In genomic region chr22:20318043-20318688, GRCh38 we compare ENCODE assay signal across 8 cellular contexts. TPM values are rescaled to one million over a fixed set of nuclear protein-coding genes. Genes with fewer than 3 reads are reported as not detected.
DNase-seq lines count a peak whose midpoint lies in the region; ATAC-seq and TF ChIP-seq lines count a peak whose summit lies in the region.
"Not testable (repeated sequence)": the region's sequence is repeated elsewhere in the genome, so short reads cannot be mapped to it uniquely, and the experiment has no call there.

No MANE protein-coding gene starts in this region.

- H3K27ac Mint-ChIP-seq in H9; activated CD4-positive, alpha-beta T cell treated with anti-CD3 and anti-CD28 coated beads, Interleukin-2, amount 10 ng/mL, durations not matched to agents 7 days and 5 days; stimulated activated memory B cell treated with anti-CD40 and anti-IgM and Interleukin-4, amounts not matched to agents 10 μg/mL and 1 μg/mL and 100 μg/mL, for 72 hours: not testable (repeated sequence)
- peak overlapping the region; percentile 22 for H3K27ac Mint-ChIP-seq in activated naive CD8-positive, alpha-beta T cell
- H3K27ac Mint-ChIP-seq in naive thymus-derived CD4-positive, alpha-beta T cell: peak overlapping the region in 6 of 9 donors; percentile 41 to 71 (median 50)

- CTCF ChIA-PET in activated CD4-positive, alpha-beta T cell treated with anti-CD3 and anti-CD28 coated beads, Interleukin-2, amount 10 ng/mL, durations not matched to agents 7 days and 5 days (lab: Charles Lee); naive thymus-derived CD4-positive, alpha-beta T cell (lab: Charles Lee): not testable (repeated sequence)

- not testable (repeated sequence) for H3K23me2 ChIP-seq in H9 (ENCODE audit: insufficient read length, low read depth, low read length, poor library complexity, severe bottlenecking)

- not testable (repeated sequence) for H3F3A ChIP-seq in OCI-LY1 (ENCODE audit: insufficient read depth, low read length)

- not testable (repeated sequence) for H2BK5ac ChIP-seq in H9 (ENCODE audit: insufficient read length, low read length)

- H2BK15ac ChIP-seq in H9 (ENCODE audit: low read depth, low read length): not testable (repeated sequence)

- not testable (repeated sequence) for H3K9ac ChIP-seq in BLaER1; H9 (ENCODE audit: extremely low read depth, insufficient read length, low read length); OCI-LY1 (ENCODE audit: low read length)

- not testable (repeated sequence) for H3K36me3 Mint-ChIP-seq in H9 (ENCODE audit: insufficient read depth in 1 of 3, low read depth in 3 of 3); activated CD4-positive, alpha-beta T cell treated with anti-CD3 and anti-CD28 coated beads, Interleukin-2, amount 10 ng/mL, durations not matched to agents 7 days and 5 days (ENCODE audit: low read depth); activated naive CD8-positive, alpha-beta T cell; naive thymus-derived CD4-positive, alpha-beta T cell; stimulated activated memory B cell treated with anti-CD40 and anti-IgM and Interleukin-4, amounts not matched to agents 10 μg/mL and 1 μg/mL and 100 μg/mL, for 72 hours

- H3K4me3 ChIP-seq in BLaER1; OCI-LY1 (ENCODE audit: low read depth, low read length, poor library complexity, severe bottlenecking); esophagus muscularis mucosa; naive thymus-derived CD4-positive, alpha-beta T cell (ENCODE audit: low read length): not testable (repeated sequence)

- not testable (repeated sequence) for H3K27me3 ChIP-seq in BLaER1; H9 (ENCODE audit: insufficient read depth, low read length); OCI-LY1 (ENCODE audit: insufficient read depth, low read length); esophagus muscularis mucosa; naive thymus-derived CD4-positive, alpha-beta T cell (ENCODE audit: control insufficient read depth in 2 of 2, insufficient read depth in 2 of 2, low read length in 2 of 2)

- H3K4me3 Mint-ChIP-seq in H9: peak overlapping the region; percentile 15 to 30; a peak in 3 of 5 replicates
- peak overlapping the region; percentile 97 for H3K4me3 Mint-ChIP-seq in activated CD4-positive, alpha-beta T cell treated with anti-CD3 and anti-CD28 coated beads, Interleukin-2, amount 10 ng/mL, durations not matched to agents 7 days and 5 days
- peak overlapping the region; percentile 92 for H3K4me3 Mint-ChIP-seq in activated naive CD8-positive, alpha-beta T cell
- peak overlapping the region; percentile 71 to 98 (median 92) for H3K4me3 Mint-ChIP-seq in naive thymus-derived CD4-positive, alpha-beta T cell
- peak overlapping the region; percentile 12 for H3K4me3 Mint-ChIP-seq in stimulated activated memory B cell treated with anti-CD40 and anti-IgM and Interleukin-4, amounts not matched to agents 10 μg/mL and 1 μg/mL and 100 μg/mL, for 72 hours

- H3K56ac ChIP-seq in H9 (ENCODE audit: insufficient read length, low read depth, low read length): not testable (repeated sequence)

- H3K79me2 ChIP-seq in H9 (ENCODE audit: insufficient read depth, low read length); OCI-LY1 (ENCODE audit: insufficient read depth, low read length): not testable (repeated sequence)

- H4K8ac ChIP-seq in H9 (replicated peaks; ENCODE audit: insufficient read length, low read depth, low read length): not testable (repeated sequence)

- not testable (repeated sequence) for H3K9me2 ChIP-seq in OCI-LY1 (ENCODE audit: low read depth, low read length)

- not testable (repeated sequence) for H3K36me3 ChIP-seq in BLaER1; OCI-LY1 (ENCODE audit: insufficient read depth, low read length); naive thymus-derived CD4-positive, alpha-beta T cell (ENCODE audit: control insufficient read depth in 2 of 3, insufficient read depth in 3 of 3, low read length in 3 of 3)
- H3K36me3 ChIP-seq in esophagus muscularis mucosa: peaks cover 0 to 15% (median 9%) of the 10 kb centered on the region in 4 donors

- POLR2A ChIA-PET in activated CD4-positive, alpha-beta T cell treated with anti-CD3 and anti-CD28 coated beads, Interleukin-2, amount 10 ng/mL, durations not matched to agents 7 days and 5 days (lab: Charles Lee): not testable (repeated sequence)
- POLR2A ChIA-PET in naive thymus-derived CD4-positive, alpha-beta T cell (lab: Charles Lee): interaction anchor here (2.0 kb wide), 1 partner anchor 76 kb away, joined by 15 read pairs; the partner anchor contains the start of gene ZNF74

- not testable (repeated sequence) for H3K79me1 ChIP-seq in H9 (ENCODE audit: insufficient read depth, low read depth, low read length, poor library complexity, severe bottlenecking)

- H3K14ac ChIP-seq in H9 (ENCODE audit: insufficient read depth, low read length): not testable (repeated sequence)

- WGBS in H9 (ENCODE audit: extremely low coverage, insufficient read length, low lambda C conversion rate): no CpG with 5 or more reads among the region's 6 CpGs
- WGBS in esophagus muscularis mucosa: 54% methylated on average over 6 of the region's 6 CpGs

- not testable (repeated sequence) for TF ChIP-seq POLR2A in esophagus muscularis mucosa (IDR thresholded peaks at IDR 0.05; ENCODE audit: low read depth)

- not testable (repeated sequence) for H3K4ac ChIP-seq in H9 (ENCODE audit: low read depth, low read length)

- H3K18ac ChIP-seq in H9 (ENCODE audit: insufficient read length, low read depth, low read length): not testable (repeated sequence)

- not testable (repeated sequence) for H4K5ac ChIP-seq in H9 (ENCODE audit: insufficient read length, low read depth, low read length)

- H3K4me1 Mint-ChIP-seq in H9: peaks cover 28% of the 10 kb centered on the region in 2 experiments
- peaks cover 45% of the 10 kb centered on the region for H3K4me1 Mint-ChIP-seq in activated CD4-positive, alpha-beta T cell treated with anti-CD3 and anti-CD28 coated beads, Interleukin-2, amount 10 ng/mL, durations not matched to agents 7 days and 5 days
- H3K4me1 Mint-ChIP-seq in activated naive CD8-positive, alpha-beta T cell (ENCODE audit: low read depth): peaks cover 46% of the 10 kb centered on the region
- peaks cover 26 to 59% (median 45%) of the 10 kb centered on the region in 7 donors for H3K4me1 Mint-ChIP-seq in naive thymus-derived CD4-positive, alpha-beta T cell
- H3K4me1 Mint-ChIP-seq in stimulated activated memory B cell treated with anti-CD40 and anti-IgM and Interleukin-4, amounts not matched to agents 10 μg/mL and 1 μg/mL and 100 μg/mL, for 72 hours: peaks cover 44% of the 10 kb centered on the region

- H3K27me3 Mint-ChIP-seq in H9 (ENCODE audit: low read depth); activated CD4-positive, alpha-beta T cell treated with anti-CD3 and anti-CD28 coated beads, Interleukin-2, amount 10 ng/mL, durations not matched to agents 7 days and 5 days; activated naive CD8-positive, alpha-beta T cell; naive thymus-derived CD4-positive, alpha-beta T cell; stimulated activated memory B cell treated with anti-CD40 and anti-IgM and Interleukin-4, amounts not matched to agents 10 μg/mL and 1 μg/mL and 100 μg/mL, for 72 hours: not testable (repeated sequence)

- not testable (repeated sequence) for H4K91ac ChIP-seq in H9 (ENCODE audit: insufficient read length, low read depth, low read length)

- not testable (repeated sequence) for H2BK120ac ChIP-seq in H9 (ENCODE audit: low read depth, low read length, poor library complexity, severe bottlenecking)

- TF ChIP-seq EP300 in esophagus muscularis mucosa (IDR thresholded peaks at IDR 0.05): not testable (repeated sequence)

- intact Hi-C loops in esophagus muscularis mucosa (cut with DNase I); naive thymus-derived CD4-positive, alpha-beta T cell (cut with micrococcal nuclease): not testable (repeated sequence)

- H4K20me1 ChIP-seq in BLaER1: peaks cover 26% of the 10 kb centered on the region
- not testable (repeated sequence) for H4K20me1 ChIP-seq in H9 (ENCODE audit: control insufficient read depth, insufficient read depth, insufficient read length); OCI-LY1 (ENCODE audit: insufficient read depth, low read length)

- not testable (repeated sequence) for ATAC-seq in naive thymus-derived CD4-positive, alpha-beta T cell; stimulated activated memory B cell treated with anti-CD40 and anti-IgM and Interleukin-4, amounts not matched to agents 10 μg/mL and 1 μg/mL and 100 μg/mL, for 72 hours

- not testable (repeated sequence) for H3K27ac ChIP-seq in BLaER1; H9 (ENCODE audit: insufficient read length, low read depth, low read length); OCI-LY1 (ENCODE audit: low read depth, low read length, poor library complexity, severe bottlenecking); esophagus muscularis mucosa (replicated peaks in 1 of 4); naive thymus-derived CD4-positive, alpha-beta T cell (ENCODE audit: low read depth, low read length)

- not testable (repeated sequence) for H3K9me3 ChIP-seq in BLaER1; H9 (ENCODE audit: control insufficient read depth, low read depth, low read length); OCI-LY1 (ENCODE audit: low read length); esophagus muscularis mucosa; naive thymus-derived CD4-positive, alpha-beta T cell (ENCODE audit: control insufficient read depth in 2 of 3, low read length in 3 of 3)

- not testable (repeated sequence) for H3K9me3 Mint-ChIP-seq in H9; activated CD4-positive, alpha-beta T cell treated with anti-CD3 and anti-CD28 coated beads, Interleukin-2, amount 10 ng/mL, durations not matched to agents 7 days and 5 days; activated naive CD8-positive, alpha-beta T cell (ENCODE audit: low read depth); naive thymus-derived CD4-positive, alpha-beta T cell; stimulated activated memory B cell treated with anti-CD40 and anti-IgM and Interleukin-4, amounts not matched to agents 10 μg/mL and 1 μg/mL and 100 μg/mL, for 72 hours

- H3K23ac ChIP-seq in H9 (ENCODE audit: insufficient read length, low read depth, low read length): not testable (repeated sequence)

- not testable (repeated sequence) for H2AFZ ChIP-seq in H9 (ENCODE audit: low read length); OCI-LY1 (ENCODE audit: low read length)

- H3T11ph ChIP-seq in H9 (ENCODE audit: low read length): not testable (repeated sequence)

- DNase-seq in H9 (peak; percentile 5), esophagus muscularis mucosa (ENCODE audit: extremely low spot score) (peak; percentile 53)
- DNase-seq in activated CD4-positive, alpha-beta T cell treated with anti-CD3 and anti-CD28 coated beads, Interleukin-2, amount 10 ng/mL, durations not matched to agents 7 days and 5 days: peak; percentile 4
- DNase-seq in naive thymus-derived CD4-positive, alpha-beta T cell: peak in 2 of 9 donors; percentile 3 to 6

- H3K4me2 ChIP-seq in BLaER1 (peak overlapping the region; percentile 95), OCI-LY1 (ENCODE audit: low read length) (peak overlapping the region; percentile 68; the same call in 1 of the 2 replicates)
- not testable (repeated sequence) for H3K4me2 ChIP-seq in H9 (ENCODE audit: insufficient read depth, insufficient read length, low read length)

- H3K4me1 ChIP-seq in BLaER1: peaks cover 69% of the 10 kb centered on the region
- H3K4me1 ChIP-seq in H9 (ENCODE audit: insufficient read depth, low read length): not testable (repeated sequence)
- H3K4me1 ChIP-seq in OCI-LY1 (ENCODE audit: insufficient read depth, low read length, severe bottlenecking): peaks cover 25% of the 10 kb centered on the region
- H3K4me1 ChIP-seq in esophagus muscularis mucosa: peaks cover 35 to 60% (median 47%) of the 10 kb centered on the region in 4 donors
- peaks cover 12 to 42% of the 10 kb centered on the region in 2 donors for H3K4me1 ChIP-seq in naive thymus-derived CD4-positive, alpha-beta T cell (ENCODE audit: control insufficient read depth in 2 of 2, insufficient read depth in 2 of 2, low read length in 2 of 2)

- not testable (repeated sequence) for H2BK20ac ChIP-seq in H9 (ENCODE audit: low read depth, low read length, poor library complexity, severe bottlenecking)

- H2AK5ac ChIP-seq in H9 (ENCODE audit: insufficient read length, low read length): not testable (repeated sequence)

- TF ChIP-seq CTCF in H9 (conservative IDR thresholded peaks at IDR 0.05); OCI-LY1 (IDR thresholded peaks at IDR 0.05; ENCODE audit: low read length); esophagus muscularis mucosa (IDR thresholded peaks at IDR 0.05): not testable (repeated sequence)

- not testable (repeated sequence) for H2BK12ac ChIP-seq in H9 (ENCODE audit: insufficient read length, low read depth, low read length)

RNA-seq across cellular contexts. Expression of gene DGCR6L, which starts 1.7 kb away (rescaled TPM):
- total RNA-seq in H9 (2021): 38.6 and 40.4 TPM in 2 replicates
- 10 to 100 TPM; 60.4 to 63.1 TPM for total RNA-seq in activated CD4-positive, alpha-beta T cell treated with anti-CD3 and anti-CD28 coated beads, Interleukin-2, amount 10 ng/mL, durations not matched to agents 7 days and 5 days
- total RNA-seq in esophagus muscularis mucosa: 10 to 100 TPM; 41.5 to 73.0 (median 52.9) TPM
- total RNA-seq in naive thymus-derived CD4-positive, alpha-beta T cell: 10 to 100 TPM; 29.4 to 55.3 (median 43.7) TPM
- polyA plus RNA-seq in naive thymus-derived CD4-positive, alpha-beta T cell: 100 to 1,000 TPM; 115 to 158 TPM

RNA-seq across cellular contexts. Expression of gene RTN4R, which starts 50.0 kb away (rescaled TPM):
- total RNA-seq in H9 (2021) (18.3 and 19.0 TPM in 2 replicates), esophagus muscularis mucosa (1 to 10 TPM in 2 of 4 donors, not detected in 2; 1.8 to 2.2 TPM)
- 1 to 10 TPM; 3.1 to 4.0 TPM for total RNA-seq in activated CD4-positive, alpha-beta T cell treated with anti-CD3 and anti-CD28 coated beads, Interleukin-2, amount 10 ng/mL, durations not matched to agents 7 days and 5 days
- 1 to 10 TPM in 4 of 5 experiments, under 1 TPM in 1; 0.98 to 2.7 (median 1.8) TPM for total RNA-seq in naive thymus-derived CD4-positive, alpha-beta T cell
- 1 to 10 TPM; 2.2 to 2.9 TPM for polyA plus RNA-seq in naive thymus-derived CD4-positive, alpha-beta T cell

Comparison
In these comparisons a context has a peak if more than half of its experiments do, and no peak if none do; other contexts are left out.
1. H3K4me3 Mint-ChIP-seq: peak in every context shown above with its lines; median percentile 97 in activated CD4-positive, alpha-beta T cell treated with anti-CD3 and anti-CD28 coated beads, Interleukin-2, amount 10 ng/mL, durations not matched to agents 7 days and 5 days; 92 in activated naive CD8-positive, alpha-beta T cell; 92 in naive thymus-derived CD4-positive, alpha-beta T cell; 22 in H9; 12 in stimulated activated memory B cell treated with anti-CD40 and anti-IgM and Interleukin-4, amounts not matched to agents 10 μg/mL and 1 μg/mL and 100 μg/mL, for 72 hours.